In genomic region chr5:132422720-132423442, GRCh38 we compare ENCODE assay signal across 1 cellular context.
TF ChIP-seq lines count a peak whose summit lies in the region.

No MANE protein-coding gene starts in this region.

TF ChIP-seq in HepG2, 621 proteins besides CTCF, POLR2A, EP300 and RAD21 (continued from another document and continues in another):
- TF ChIP-seq NCOR1 (IDR thresholded peaks at IDR 0.05; ENCODE audit: borderline replicate concordance, low read length) (peak; percentile 71; the same call in 1 of the 2 replicates), ZNF224 (CRISPR knock-in tag; IDR thresholded peaks at IDR 0.05) (no peak), ZSCAN29 (CRISPR knock-in tag; conservative IDR thresholded peaks at IDR 0.05) (no peak), MYC (CRISPR knock-in tag; IDR thresholded peaks at IDR 0.05; ENCODE audit: borderline replicate concordance) (peak; percentile 40; the same call in 1 of the 2 replicates), U2AF1 (optimal IDR thresholded peaks at IDR 0.05; ENCODE audit: low read depth, low read length) (no peak), ZNF75D (CRISPR knock-in tag; IDR thresholded peaks at IDR 0.05; ENCODE audit: borderline replicate concordance) (no peak), ZNF431 (CRISPR knock-in tag; IDR thresholded peaks at IDR 0.05; ENCODE audit: borderline replicate concordance, low read depth) (no peak), CHCHD3 (CRISPR knock-in tag; IDR thresholded peaks at IDR 0.05) (no peak), PRDM4 (CRISPR knock-in tag; IDR thresholded peaks at IDR 0.05; ENCODE audit: borderline replicate concordance) (no peak), ZNF207 (IDR thresholded peaks at IDR 0.05; ENCODE audit: borderline replicate concordance) (no peak), ZNF724P (CRISPR knock-in tag; IDR thresholded peaks at IDR 0.05; ENCODE audit: borderline replicate concordance) (no peak), ARNT (IDR thresholded peaks at IDR 0.05) (no peak), TBX3 (IDR thresholded peaks at IDR 0.05; ENCODE audit: borderline replicate concordance) (no peak), MXD4 (CRISPR knock-in tag; IDR thresholded peaks at IDR 0.05) (no peak), ARID4A (CRISPR knock-in tag; IDR thresholded peaks at IDR 0.05; ENCODE audit: borderline replicate concordance) (peak; percentile 62; the same call in 1 of the 2 replicates), ZNF343 (CRISPR knock-in tag; IDR thresholded peaks at IDR 0.05) (no peak), ZNF143 (CRISPR knock-in tag; IDR thresholded peaks at IDR 0.05) (0 out of 2 replicates have a peak, but pooled peaks have one; percentile 6), ONECUT2 (CRISPR knock-in tag; IDR thresholded peaks at IDR 0.05) (no peak), ZNF30 (CRISPR knock-in tag; IDR thresholded peaks at IDR 0.05) (no peak), ZKSCAN1 (IDR thresholded peaks at IDR 0.05; ENCODE audit: low read length) (no peak), ZNF33B (CRISPR knock-in tag; IDR thresholded peaks at IDR 0.05) (no peak), TP53 (CRISPR knock-in tag; conservative IDR thresholded peaks at IDR 0.05) (no peak), YEATS4 (CRISPR knock-in tag; IDR thresholded peaks at IDR 0.05; ENCODE audit: borderline replicate concordance) (no peak), SOX6 (IDR thresholded peaks at IDR 0.05) (no peak), SOX6 (CRISPR knock-in tag; IDR thresholded peaks at IDR 0.05) (peak; percentile 77), ZFP90 (CRISPR knock-in tag; IDR thresholded peaks at IDR 0.05; ENCODE audit: borderline replicate concordance) (no peak), PBX2 (CRISPR knock-in tag; IDR thresholded peaks at IDR 0.05) (no peak), ZNF841 (CRISPR knock-in tag; IDR thresholded peaks at IDR 0.05; ENCODE audit: borderline replicate concordance) (no peak), TBL1XR1 (IDR thresholded peaks at IDR 0.05; ENCODE audit: borderline replicate concordance, low read length, partially characterized antibody) (peak; percentile 65), ZNF589 (CRISPR knock-in tag; conservative IDR thresholded peaks at IDR 0.05) (no peak), FOXJ3 (CRISPR knock-in tag; IDR thresholded peaks at IDR 0.05; ENCODE audit: borderline replicate concordance) (no peak), ZNF280D (CRISPR knock-in tag; IDR thresholded peaks at IDR 0.05) (no peak), KLF16 (CRISPR knock-in tag; IDR thresholded peaks at IDR 0.05) (0 out of 4 replicates have a peak, but pooled peaks of 1 of the 2 experiments have one; percentile 39), HMG20B (CRISPR knock-in tag; conservative IDR thresholded peaks at IDR 0.05) (no peak), ZNF263 (CRISPR knock-in tag; IDR thresholded peaks at IDR 0.05) (no peak), ZNF577 (CRISPR knock-in tag; IDR thresholded peaks at IDR 0.05; ENCODE audit: borderline replicate concordance, low read depth) (no peak), ZSCAN22 (CRISPR knock-in tag; IDR thresholded peaks at IDR 0.05) (no peak), FOXO4 (CRISPR knock-in tag; conservative IDR thresholded peaks at IDR 0.05) (no peak), HMGXB4 (CRISPR knock-in tag; IDR thresholded peaks at IDR 0.05; ENCODE audit: borderline replicate concordance in 1 of 2, low read depth in 1 of 2) (no peak), ZNF234 (CRISPR knock-in tag; conservative IDR thresholded peaks at IDR 0.05) (no peak), ZBTB39 (CRISPR knock-in tag; IDR thresholded peaks at IDR 0.05) (no peak), ZNF768 (CRISPR knock-in tag; IDR thresholded peaks at IDR 0.05) (no peak), IKZF4 (CRISPR knock-in tag; IDR thresholded peaks at IDR 0.05; ENCODE audit: borderline replicate concordance, low read depth, not compliant biosample characterization) (no peak), ZNF225 (CRISPR knock-in tag; IDR thresholded peaks at IDR 0.05) (no peak)
- TF ChIP-seq, protein P1, sequence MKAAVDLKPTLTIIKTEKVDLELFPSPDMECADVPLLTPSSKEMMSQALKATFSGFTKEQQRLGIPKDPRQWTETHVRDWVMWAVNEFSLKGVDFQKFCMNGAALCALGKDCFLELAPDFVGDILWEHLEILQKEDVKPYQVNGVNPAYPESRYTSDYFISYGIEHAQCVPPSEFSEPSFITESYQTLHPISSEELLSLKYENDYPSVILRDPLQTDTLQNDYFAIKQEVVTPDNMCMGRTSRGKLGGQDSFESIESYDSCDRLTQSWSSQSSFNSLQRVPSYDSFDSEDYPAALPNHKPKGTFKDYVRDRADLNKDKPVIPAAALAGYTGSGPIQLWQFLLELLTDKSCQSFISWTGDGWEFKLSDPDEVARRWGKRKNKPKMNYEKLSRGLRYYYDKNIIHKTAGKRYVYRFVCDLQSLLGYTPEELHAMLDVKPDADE (CRISPR knock-in tag; IDR thresholded peaks at IDR 0.05): no peak
- TF ChIP-seq, protein P2, sequence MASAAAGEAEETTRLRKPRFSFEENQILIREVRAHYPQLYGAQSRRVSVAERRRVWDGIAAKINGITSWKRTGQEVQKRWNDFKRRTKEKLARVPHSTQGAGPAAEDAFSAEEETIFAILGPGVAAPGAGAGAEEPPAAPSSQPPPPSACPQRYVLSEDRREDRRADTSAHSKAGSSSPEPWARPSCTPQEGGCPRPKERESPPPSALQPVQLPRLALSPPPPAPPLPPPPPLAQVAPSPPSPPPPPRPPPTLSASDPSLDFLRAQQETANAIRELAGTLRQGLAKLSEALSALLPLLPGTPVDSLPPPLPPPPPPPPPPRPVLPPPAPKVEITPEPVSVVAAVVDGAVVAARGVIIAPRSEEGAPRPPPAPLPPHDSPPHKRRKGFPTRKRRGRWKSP (CRISPR knock-in tag; IDR thresholded peaks at IDR 0.05): no peak
